In genomic region chr16:67028555-67029248, GRCh38 we compare ENCODE assay signal across 8 cellular contexts. TPM values are rescaled to one million over a fixed set of nuclear protein-coding genes. Genes with fewer than 3 reads are reported as not detected.
A peak's percentile ranks its signal among the peaks of the same experiment; 100 is the strongest.
DNase-seq lines count a peak whose midpoint lies in the region; ATAC-seq lines count a peak whose summit lies in the region.

Gene CBFB (plus strand): TSS chr16:67029149. CDS start chr16:67029408, 259 bp downstream.

- H3K36me3 Mint-ChIP-seq in CD8-positive, alpha-beta memory T cell: peaks cover 0 to 24% (median 0%) of the 10 kb centered on the region in 3 donors
- H3K36me3 Mint-ChIP-seq in effector memory CD8-positive, alpha-beta T cell (ENCODE audit: insufficient read depth): peaks cover 24% of the 10 kb centered on the region

- ATAC-seq in GM19455 (IDR thresholded peaks at IDR 0.05; ENCODE audit: unreplicated experiment): peak; percentile 68
- ATAC-seq in effector memory CD8-positive, alpha-beta T cell (replicated peaks): peak; percentile 85

- H3K9ac ChIP-seq in mesenchymal stem cell (ENCODE audit: low read length): peak within 1 kb of the TSS; percentile 98

- H3K18ac ChIP-seq in mesenchymal stem cell (ENCODE audit: low read depth in 1 of 2, low read length in 2 of 2): peak within 1 kb of the TSS; percentile 90 to 95

- H4K8ac ChIP-seq in mesenchymal stem cell (ENCODE audit: low read length): peak within 1 kb of the TSS; percentile 67

- H3K4me1 Mint-ChIP-seq in CD8-positive, alpha-beta memory T cell: peaks cover 38 to 46% (median 44%) of the 10 kb centered on the region in 3 donors
- peaks cover 9 to 30% of the 10 kb centered on the region in 2 donors for H3K4me1 Mint-ChIP-seq in effector memory CD8-positive, alpha-beta T cell (ENCODE audit: low read depth in 2 of 2)

- peak within 1 kb of the TSS; percentile 83 to 99 for H3K23ac ChIP-seq in mesenchymal stem cell (ENCODE audit: low read length in 2 of 2)

- H4K91ac ChIP-seq in mesenchymal stem cell (ENCODE audit: low read length): peak within 1 kb of the TSS; percentile 86

- no peaks in the 10 kb centered on the region for H3K27me3 Mint-ChIP-seq in CD8-positive, alpha-beta memory T cell
- H3K27me3 Mint-ChIP-seq in effector memory CD8-positive, alpha-beta T cell: no peaks in the 10 kb centered on the region

- no peaks in the 10 kb centered on the region for H3K9me3 ChIP-seq in CD8-positive, alpha-beta memory T cell (ENCODE audit: low read length)
- no peaks in the 10 kb centered on the region for H3K9me3 ChIP-seq in mesenchymal stem cell (ENCODE audit: control insufficient read depth, low read length)

- WGBS in mesenchymal stem cell: 2% methylated on average over 20 of the region's 73 CpGs

- H3K27ac ChIP-seq in CD8-positive, alpha-beta memory T cell (ENCODE audit: low read depth, low read length): peak within 1 kb of the TSS; percentile 94
- H3K27ac ChIP-seq in mesenchymal stem cell (ENCODE audit: low read length, poor library complexity, severe bottlenecking): peak within 1 kb of the TSS; percentile 77

- POLR2A ChIA-PET in CD8-positive, alpha-beta memory T cell (lab: Charles Lee): interaction anchor here (0.6 to 2.8 kb wide), 6 partner anchors 11 to 452 kb away, joined by 3 to 10 read pairs (median 8); partner anchors contain the start of gene TMEM208

- H3K9me3 Mint-ChIP-seq in CD8-positive, alpha-beta memory T cell: no peaks in the 10 kb centered on the region
- no peaks in the 10 kb centered on the region for H3K9me3 Mint-ChIP-seq in effector memory CD8-positive, alpha-beta T cell

- peaks cover 39% of the 10 kb centered on the region for H3K4me1 ChIP-seq in CD8-positive, alpha-beta memory T cell (ENCODE audit: insufficient read depth, low read length)
- H3K4me1 ChIP-seq in mesenchymal stem cell (ENCODE audit: control insufficient read depth, insufficient read depth, low read depth, low read length): peaks cover 5% of the 10 kb centered on the region

- no peaks in the 10 kb centered on the region for H3K27me3 ChIP-seq in CD8-positive, alpha-beta memory T cell (ENCODE audit: insufficient read depth, low read length, poor library complexity, severe bottlenecking)
- H3K27me3 ChIP-seq in mesenchymal stem cell (ENCODE audit: control insufficient read depth in 1 of 2, insufficient read depth in 1 of 2, low read length in 2 of 2): no peaks in the 10 kb centered on the region

- H3K4me3 ChIP-seq in CD8-positive, alpha-beta memory T cell (ENCODE audit: low read length): peak within 1 kb of the TSS; percentile 89
- H3K4me3 ChIP-seq in mesenchymal stem cell (ENCODE audit: insufficient read depth in 1 of 2, low read depth in 1 of 2, low read length in 2 of 2): peak within 1 kb of the TSS; percentile 89 to 92

- peaks cover 2% of the 10 kb centered on the region for H3K79me1 ChIP-seq in mesenchymal stem cell (replicated peaks; ENCODE audit: low read length, poor library complexity, severe bottlenecking)

- H2AFZ ChIP-seq in mesenchymal stem cell (ENCODE audit: low read depth, low read length): peak within 1 kb of the TSS; percentile 85

- no peak within 1 kb of the TSS for H2AK5ac ChIP-seq in mesenchymal stem cell (ENCODE audit: low read length, severe bottlenecking)

- H2BK120ac ChIP-seq in mesenchymal stem cell (ENCODE audit: low read depth, low read length): peak within 1 kb of the TSS; percentile 66

- peak within 1 kb of the TSS; percentile 80 for H3K4me2 ChIP-seq in mesenchymal stem cell (ENCODE audit: low read length, poor library complexity, severe bottlenecking)

- no peak within 1 kb of the TSS for H2BK12ac ChIP-seq in mesenchymal stem cell (ENCODE audit: low read length in 2 of 2)

- H3K4ac ChIP-seq in mesenchymal stem cell (ENCODE audit: low read depth in 1 of 2, low read length in 2 of 2): peak within 1 kb of the TSS; percentile 93 to 94

- H3K4me3 Mint-ChIP-seq in CD8-positive, alpha-beta memory T cell: peak within 1 kb of the TSS; percentile 88 to 98 (median 90)
- H3K4me3 Mint-ChIP-seq in effector memory CD8-positive, alpha-beta T cell: peak within 1 kb of the TSS; percentile 83 to 84

- CTCF ChIA-PET in CD8-positive, alpha-beta memory T cell (lab: Charles Lee): interaction anchor here (0.8 to 6.3 kb wide), 9 partner anchors 9 to 164 kb away, joined by 3 to 37 read pairs (median 4); no protein-coding TSS in a partner anchor

- H3K14ac ChIP-seq in mesenchymal stem cell (ENCODE audit: low read length in 2 of 2): peak within 1 kb of the TSS; percentile 40 to 81

- peak within 1 kb of the TSS; percentile 91 to 99 (median 96) for H3K27ac Mint-ChIP-seq in CD8-positive, alpha-beta memory T cell
- H3K27ac Mint-ChIP-seq in effector memory CD8-positive, alpha-beta T cell: peak within 1 kb of the TSS; percentile 91 to 92

- H3K36me3 ChIP-seq in CD8-positive, alpha-beta memory T cell (ENCODE audit: insufficient read depth, low read length): no peaks in the 10 kb centered on the region
- H3K36me3 ChIP-seq in mesenchymal stem cell (ENCODE audit: control insufficient read depth in 1 of 2, insufficient read depth in 2 of 2, low read depth in 1 of 2, low read length in 2 of 2): peaks cover 4 to 16% of the 10 kb centered on the region in 2 experiments

- peak; percentile 91 to 97 (median 96) for DNase-seq in CD8-positive, alpha-beta memory T cell
- DNase-seq in HS-27A (ENCODE audit: low read depth) (peak; percentile 81), NOMO-1 treated with DMSO at 0.1 percent for 48 hours (lab: John Stamatoyannopoulos, UW; ENCODE audit: unreplicated experiment) (peak; percentile 86), mesenchymal stem cell (peak; percentile 92)
- peak; percentile 86 to 88 for DNase-seq in activated CD8-positive, alpha-beta memory T cell treated with anti-CD3 and anti-CD28 coated beads for 4 hours (ENCODE audit: low read depth in 2 of 2)
- DNase-seq in effector memory CD8-positive, alpha-beta T cell: peak; percentile 90
- DNase-seq in stimulated activated CD8-positive, alpha-beta memory T cell treated with anti-CD3 and anti-CD28 coated beads, Interleukin-12 subunit alpha, Interleukin-12 subunit beta, amount 100 ng/mL, for 24 hours (ENCODE audit: extremely low read depth): peak; percentile 79

- H2BK15ac ChIP-seq in mesenchymal stem cell (ENCODE audit: low read depth, poor library complexity, severe bottlenecking): peak within 1 kb of the TSS; percentile 78

- H2BK5ac ChIP-seq in mesenchymal stem cell (ENCODE audit: low read depth, low read length, poor library complexity, severe bottlenecking): peak within 1 kb of the TSS; percentile 84

RNA-seq across cellular contexts. Expression of gene CBFB, which starts in this region (rescaled TPM):
- 100 to 1,000 TPM; 132 to 141 TPM for total RNA-seq in CD8-positive, alpha-beta memory T cell
- 100 TPM for polyA plus RNA-seq in CD8-positive, alpha-beta memory T cell
- 37.0 TPM for polyA plus RNA-seq in mesenchymal stem cell (2013, experiment 1 of 2)
- 40.1 TPM for polyA plus RNA-seq in mesenchymal stem cell (2013, experiment 2 of 2)

Comparison
In these comparisons a context has a peak if more than half of its experiments do, and no peak if none do; other contexts are left out.
1. Peak in every context shown above with its lines: DNase-seq, ATAC-seq, H3K4me3 ChIP-seq and H3K27ac ChIP-seq.